Comparison of ENCODE assay signal across 1 cellular context in the genomic region with DNA sequence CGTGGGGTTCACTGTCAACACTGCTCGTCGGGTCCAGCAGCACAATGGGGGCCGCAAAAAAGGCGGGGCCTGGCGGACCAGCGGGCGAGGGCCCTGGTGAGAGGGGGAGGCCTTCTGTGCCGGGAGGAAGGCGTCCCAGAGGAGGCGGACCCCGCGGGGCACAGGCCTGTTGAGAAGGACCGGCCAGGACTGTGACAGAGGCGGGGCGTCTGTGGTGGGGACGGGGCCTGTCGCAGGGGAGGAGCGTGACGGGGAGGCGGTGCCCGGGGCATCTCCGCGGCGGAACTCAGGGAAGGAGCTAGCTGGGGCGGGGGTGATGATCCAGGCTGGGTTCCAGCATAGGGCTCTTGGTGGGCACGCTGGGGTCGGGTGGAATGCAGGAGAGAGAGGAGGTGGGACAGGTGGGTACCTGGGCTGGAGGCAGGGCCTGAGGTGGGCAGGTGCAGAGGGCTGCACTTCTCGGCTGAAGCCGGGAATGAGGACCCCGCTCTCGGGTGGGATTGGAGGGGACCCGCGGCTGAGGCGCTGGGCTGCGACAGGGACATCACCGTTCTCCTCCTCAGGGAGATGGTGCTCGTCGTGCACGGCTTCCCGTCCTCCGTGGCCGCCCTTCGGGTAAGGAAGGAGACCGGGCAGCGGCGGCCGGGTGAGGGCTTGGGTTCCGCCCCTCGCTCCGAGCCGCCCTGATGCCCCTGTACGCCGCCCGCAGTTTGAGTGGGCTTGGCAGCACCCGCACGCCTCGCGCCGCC.
TF ChIP-seq lines count a peak whose summit lies in the region.

No MANE protein-coding gene starts in this region.

TF ChIP-seq in K562, 482 proteins besides CTCF, POLR2A, EP300 and RAD21:
- 0 out of 2 replicates have a peak, but pooled peaks have one; percentile 27 for TF ChIP-seq POLR2G (IDR thresholded peaks at IDR 0.05; ENCODE audit: low read depth, low read length)
